In genomic region chr17:43608313-43608712, GRCh38 we compare ENCODE assay signal across 12 cellular contexts. TPM values are rescaled to one million over a fixed set of nuclear protein-coding genes. Genes with fewer than 3 reads are reported as not detected.
DNase-seq lines count a peak whose midpoint lies in the region; ATAC-seq, FAIRE-seq and TF ChIP-seq lines count a peak whose summit lies in the region.
"Had no signal": no experiment of that assay in that cellular context is flagged by ENCODE, and none has a peak within 500 bp of the region (broad histone marks: within the 10 kb centered on the region; RNA-seq: fewer than 3 reads in every experiment).

No MANE protein-coding gene starts in this region.

- H2AK9ac ChIP-seq in IMR-90 (replicated peaks; ENCODE audit: low read depth, low read length, poor library complexity) = no peak overlapping the region

- H3K4me1 ChIP-seq in IMR-90 (ENCODE audit: control insufficient read depth, insufficient read depth, low read length) = no peaks in the 10 kb centered on the region
- H3K4me1 ChIP-seq: SJSA1 had no signal

- H3K27me3 Mint-ChIP-seq in activated T-cell treated with anti-CD3 and anti-CD28 coated beads, Interleukin-2, amount 50 U/mL, for 72 hours (ENCODE audit: low read depth) = peaks cover 5% of the 10 kb centered on the region

- no peak overlapping the region for H3K18ac ChIP-seq in IMR-90 (ENCODE audit: low read depth, low read length)

- TF ChIP-seq CTCF in IMR-90 (conservative IDR thresholded peaks at IDR 0.05; ENCODE audit: low read depth, low read length) = no peak
- TF ChIP-seq CTCF in D721Med (IDR thresholded peaks at IDR 0.05; ENCODE audit: insufficient read depth, missing control alignments) = no peak

- no peak overlapping the region for H2AK5ac ChIP-seq in IMR-90 (ENCODE audit: low read depth, low read length)

- no peak overlapping the region for H2BK20ac ChIP-seq in IMR-90 (ENCODE audit: low read depth, low read length)

- H3K4ac ChIP-seq in IMR-90 (ENCODE audit: low read depth, low read length) = no peak overlapping the region; the same call in 1 of the 2 replicates

- H3K14ac ChIP-seq in IMR-90 (replicated peaks; ENCODE audit: low read depth, low read length) = no peak overlapping the region

- H3K9me3 ChIP-seq in IMR-90 (ENCODE audit: control insufficient read depth, insufficient read depth, low read length) = peaks cover 4% of the 10 kb centered on the region
- H3K9me3 ChIP-seq: SJSA1 had no signal

- dilution Hi-C loops in IMR-90 (cut with HindIII; ENCODE audit: low sequenced_read_pairs, unreplicated experiment) = no loop called here

- CTCF ChIA-PET in IMR-90 (lab: Yijun Ruan, JAX) = no interaction called here

- H3K27ac Mint-ChIP-seq in activated T-cell treated with anti-CD3 and anti-CD28 coated beads, Interleukin-2, amount 50 U/mL, for 72 hours = no peak overlapping the region

- no peaks in the 10 kb centered on the region for H3K36me3 Mint-ChIP-seq in activated T-cell treated with anti-CD3 and anti-CD28 coated beads, Interleukin-2, amount 50 U/mL, for 72 hours (ENCODE audit: insufficient read depth in 2 of 2)

- no peaks in the 10 kb centered on the region for H3K36me3 ChIP-seq in IMR-90 (ENCODE audit: control insufficient read depth, insufficient read depth, low read length)
- H3K36me3 ChIP-seq: SJSA1 had no signal

- no peak overlapping the region for H2BK15ac ChIP-seq in IMR-90 (ENCODE audit: low read depth, low read length)

- POLR2A ChIA-PET in IMR-90 (lab: Charles Lee; ENCODE audit: unreplicated experiment) = no interaction called here

- H4K5ac ChIP-seq in IMR-90 (ENCODE audit: low read depth, low read length) = no peak overlapping the region

- no peak overlapping the region for H3K56ac ChIP-seq in IMR-90 (ENCODE audit: extremely low read depth, insufficient read depth, low read length)

- intact Hi-C loops in IMR-90 (cut with micrococcal nuclease) (no loop called here), cardiac septum (cut with DNase I) (no loop called here)

- H3K9me1 ChIP-seq in IMR-90 (ENCODE audit: insufficient read depth, low read length) = no peaks in the 10 kb centered on the region

- no peak for TF ChIP-seq RAD21 in IMR-90 (IDR thresholded peaks at IDR 0.05; ENCODE audit: low read length)

- H3K9me3 Mint-ChIP-seq in activated T-cell treated with anti-CD3 and anti-CD28 coated beads, Interleukin-2, amount 50 U/mL, for 72 hours = no peaks in the 10 kb centered on the region

- peaks cover 6% of the 10 kb centered on the region for H3K4me1 Mint-ChIP-seq in activated T-cell treated with anti-CD3 and anti-CD28 coated beads, Interleukin-2, amount 50 U/mL, for 72 hours (ENCODE audit: low read depth)

- FAIRE-seq in D721Med (lab: Jason Lieb, UNC) = no peak
- FAIRE-seq: H1 had no signal

- no peak overlapping the region for H3K23ac ChIP-seq in IMR-90 (ENCODE audit: low read depth, low read length)

- no peak overlapping the region for H3K9ac ChIP-seq in IMR-90 (ENCODE audit: low read depth, low read length)

- DNase-seq in CD1c-positive myeloid dendritic cell (ENCODE audit: extremely low spot score) (peak; percentile 77), IMR-90 (peak; percentile 70), pulmonary artery endothelial cell (ENCODE audit: low read depth, low spot score) (peak; percentile 29), cardiac septum (ENCODE audit: low spot score) (no peak), D721Med (ENCODE audit: insufficient read length, low spot score) (no peak), erythroblast (lab: John Stamatoyannopoulos, UW) (no peak)
- peak; percentile 74 to 85 for DNase-seq in activated T-cell treated with anti-CD3 and anti-CD28 coated beads, Interleukin-2, amount 50 U/mL, for 72 hours
- DNase-seq: effector CD4-positive, alpha-beta T cell; NCI-H2029 treated with DMSO at 0.1 percent for 48 hours had no signal

- H3K4me3 Mint-ChIP-seq in activated T-cell treated with anti-CD3 and anti-CD28 coated beads, Interleukin-2, amount 50 U/mL, for 72 hours = no peak overlapping the region

- in situ Hi-C loops in IMR-90 (cut with MboI; ENCODE audit: low sequenced_read_pairs) = no loop called here

- no CpG with 5 or more reads among the region's 1 CpG for WGBS in IMR-90 (ENCODE audit: extremely low coverage in 2 of 2, insufficient read length in 1 of 2), 2 experiments

- no peaks in the 10 kb centered on the region for H3K79me1 ChIP-seq in IMR-90 (ENCODE audit: low read depth in 1 of 2, low read length in 2 of 2)

- H3K27ac ChIP-seq in IMR-90 (ENCODE audit: insufficient read depth, low read length) = no peak overlapping the region
- H3K27ac ChIP-seq: SJSA1 had no signal

- H3K4me2 ChIP-seq in IMR-90 (ENCODE audit: low read depth, low read length) = no peak overlapping the region

- H4K8ac ChIP-seq in IMR-90 (ENCODE audit: low read depth in 2 of 2, low read length in 2 of 2) = no peak overlapping the region

- H2BK120ac ChIP-seq in IMR-90 (ENCODE audit: low read depth, low read length) = no peak overlapping the region

- no TSS peak for BruUV-seq in IMR-90 (replicated peaks; lab: Mats Ljungman, UMichigan)

- no peak overlapping the region for H3K4me3 ChIP-seq in IMR-90 (ENCODE audit: insufficient read depth, low read depth, low read length)
- H3K4me3 ChIP-seq: SJSA1 had no signal

- peaks cover 5% of the 10 kb centered on the region; the same call in 1 of the 2 replicates for H3K27me3 ChIP-seq in IMR-90 (ENCODE audit: control insufficient read depth, insufficient read depth, low read length)
- H3K27me3 ChIP-seq: SJSA1 had no signal

- no peaks in the 10 kb centered on the region for H4K20me1 ChIP-seq in IMR-90 (ENCODE audit: insufficient read depth, low read length)

- H2BK5ac ChIP-seq in IMR-90 (ENCODE audit: low read depth, low read length, poor library complexity, severe bottlenecking) = no peak overlapping the region

- ATAC-seq in IMR-90 (ENCODE audit: low read depth) (no peak), HG03457 (IDR thresholded peaks at IDR 0.05; ENCODE audit: unreplicated experiment) (no peak)
- ATAC-seq in activated T-cell treated with anti-CD3 and anti-CD28 coated beads, Interleukin-2, amount 50 U/mL, for 72 hours (replicated peaks in 1 of 2) = peak; percentile 97 to 98

- TF ChIP-seq POLR2A in IMR-90 (IDR thresholded peaks at IDR 0.05; ENCODE audit: low read depth, low read length) (peak; percentile 58; the same call in 1 of the 2 replicates), erythroblast (IDR thresholded peaks at IDR 0.05; ENCODE audit: low read length) (no peak)

- H4K91ac ChIP-seq in IMR-90 (ENCODE audit: insufficient read depth, low read depth, low read length) = no peak overlapping the region

- no peak overlapping the region for H2AFZ ChIP-seq in IMR-90 (replicated peaks; ENCODE audit: low read length, poor library complexity)

TF ChIP-seq in IMR-90, 13 proteins besides CTCF, POLR2A, EP300 and RAD21:
- no peak for TF ChIP-seq CEBPB (IDR thresholded peaks at IDR 0.05; ENCODE audit: low read depth, low read length)
- TF ChIP-seq MAZ (IDR thresholded peaks at IDR 0.05; ENCODE audit: borderline replicate concordance, low read depth, low read length) = no peak
- no peak for TF ChIP-seq NFE2L2 (IDR thresholded peaks at IDR 0.05; ENCODE audit: low read depth, low read length)
- no peak for TF ChIP-seq MAFK (IDR thresholded peaks at IDR 0.05; ENCODE audit: low read depth, low read length)
- TF ChIP-seq, protein P1, sequence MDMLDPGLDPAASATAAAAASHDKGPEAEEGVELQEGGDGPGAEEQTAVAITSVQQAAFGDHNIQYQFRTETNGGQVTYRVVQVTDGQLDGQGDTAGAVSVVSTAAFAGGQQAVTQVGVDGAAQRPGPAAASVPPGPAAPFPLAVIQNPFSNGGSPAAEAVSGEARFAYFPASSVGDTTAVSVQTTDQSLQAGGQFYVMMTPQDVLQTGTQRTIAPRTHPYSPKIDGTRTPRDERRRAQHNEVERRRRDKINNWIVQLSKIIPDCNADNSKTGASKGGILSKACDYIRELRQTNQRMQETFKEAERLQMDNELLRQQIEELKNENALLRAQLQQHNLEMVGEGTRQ (IDR thresholded peaks at IDR 0.05; ENCODE audit: low read depth, low read length) = no peak
- no peak for TF ChIP-seq SMC3 (IDR thresholded peaks at IDR 0.05; ENCODE audit: low read depth, low read length)
- TF ChIP-seq RFX5 (IDR thresholded peaks at IDR 0.05; ENCODE audit: low read depth, low read length) = no peak
- TF ChIP-seq RCOR1 (IDR thresholded peaks at IDR 0.05; ENCODE audit: insufficient replicate concordance, low read length) = no peak
- TF ChIP-seq BHLHE40 (IDR thresholded peaks at IDR 0.05; ENCODE audit: low read depth, low read length) = no peak
- no peak for TF ChIP-seq CHD1 (IDR thresholded peaks at IDR 0.05; ENCODE audit: low read depth, low read length)
- no peak for TF ChIP-seq MXI1 (IDR thresholded peaks at IDR 0.05; ENCODE audit: borderline replicate concordance, low read depth, low read length)
- TF ChIP-seq, protein P2, sequence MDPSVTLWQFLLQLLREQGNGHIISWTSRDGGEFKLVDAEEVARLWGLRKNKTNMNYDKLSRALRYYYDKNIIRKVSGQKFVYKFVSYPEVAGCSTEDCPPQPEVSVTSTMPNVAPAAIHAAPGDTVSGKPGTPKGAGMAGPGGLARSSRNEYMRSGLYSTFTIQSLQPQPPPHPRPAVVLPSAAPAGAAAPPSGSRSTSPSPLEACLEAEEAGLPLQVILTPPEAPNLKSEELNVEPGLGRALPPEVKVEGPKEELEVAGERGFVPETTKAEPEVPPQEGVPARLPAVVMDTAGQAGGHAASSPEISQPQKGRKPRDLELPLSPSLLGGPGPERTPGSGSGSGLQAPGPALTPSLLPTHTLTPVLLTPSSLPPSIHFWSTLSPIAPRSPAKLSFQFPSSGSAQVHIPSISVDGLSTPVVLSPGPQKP (IDR thresholded peaks at IDR 0.05; ENCODE audit: borderline replicate concordance, low read depth, low read length) = no peak
- TF ChIP-seq FOS (IDR thresholded peaks at IDR 0.05; ENCODE audit: low read depth, low read length) = no peak

RNA-seq across cellular contexts. Expression of gene MEOX1, which starts 53.4 kb away (rescaled TPM):
- total RNA-seq in IMR-90 (2012; rRNA removed) (0.72 and 0.83 TPM in 2 replicates), pulmonary artery endothelial cell (not detected in 2 replicates), cardiac septum (19.8 TPM)
- polyA plus RNA-seq in IMR-90 (2012; rRNA removed) = 0.48 and 0.52 TPM in 2 replicates
- 0.40 and 0.52 TPM in 2 replicates for polyA plus RNA-seq in IMR-90 (2012; cell fraction: cytosol; rRNA removed)
- polyA plus RNA-seq in IMR-90 (2012; cell fraction: nucleus; rRNA removed; ENCODE audit: low replicate concordance) = 0.32 and 0.38 TPM in 2 replicates
- under 1 TPM; 0.36 to 0.37 TPM for total RNA-seq in activated T-cell treated with anti-CD3 and anti-CD28 coated beads, Interleukin-2, amount 50 U/mL, for 72 hours
- total RNA-seq: H1, SJSA1 had no signal
- polyA plus RNA-seq: H1 had no signal

Comparison
In these comparisons a context has a peak if more than half of its experiments do, and no peak if none do; other contexts are left out.
1. DNase-seq: peak in CD1c-positive myeloid dendritic cell (single experiment), IMR-90 (single experiment), activated T-cell treated with anti-CD3 and anti-CD28 coated beads, Interleukin-2, amount 50 U/mL, for 72 hours (2 of 2) and pulmonary artery endothelial cell (single experiment); none in cardiac septum (single experiment), D721Med (single experiment) and erythroblast (0 of 2).
2. ATAC-seq: peak in activated T-cell treated with anti-CD3 and anti-CD28 coated beads, Interleukin-2, amount 50 U/mL, for 72 hours (2 of 2); none in IMR-90 (single experiment) and HG03457 (single experiment).
3. RNA of gene MEOX1, which starts 53.4 kb away (total RNA-seq): 19.8 TPM in cardiac septum (single experiment); 0.72 to 0.83 TPM in IMR-90, 0.36 to 0.37 TPM in activated T-cell treated with anti-CD3 and anti-CD28 coated beads, Interleukin-2, amount 50 U/mL, for 72 hours and not detected in pulmonary artery endothelial cell; every median in the first group is over 10 times any median in the second.